In genomic region chr10:73494877-73495225, GRCh38 we compare ENCODE assay signal across 8 cellular contexts. TPM values are rescaled to one million over a fixed set of nuclear protein-coding genes. Genes with fewer than 3 reads are reported as not detected.
DNase-seq lines count a peak whose midpoint lies in the region; ATAC-seq lines count a peak whose summit lies in the region.

No MANE protein-coding gene starts in this region.

- no peaks in the 10 kb centered on the region for H3K9me3 ChIP-seq in iPS-18c (ENCODE audit: control insufficient read depth, insufficient read depth, low read length)

- peaks cover 39% of the 10 kb centered on the region for H3K36me3 Mint-ChIP-seq in activated T-helper 2 cell treated with anti-CD3 and anti-CD28 coated beads, Interferon-gamma antibody, Interleukin-2, Interleukin-4, amounts not matched to agents 10 μg/mL and 5 μg/mL and 100 μg/mL, durations not matched to agents 14 hours and 24 hours and 36 hours (ENCODE audit: low read depth)
- peaks cover 2 to 14% of the 10 kb centered on the region in 2 donors for H3K36me3 Mint-ChIP-seq in stimulated activated naive B cell treated with anti-CD40 and anti-IgM and Interleukin-4, amounts not matched to agents 10 μg/mL and 1 μg/mL and 100 μg/mL, for 72 hours

- H3K27ac Mint-ChIP-seq in activated T-helper 2 cell treated with anti-CD3 and anti-CD28 coated beads, Interferon-gamma antibody, Interleukin-2, Interleukin-4, amounts not matched to agents 10 μg/mL and 5 μg/mL and 100 μg/mL, durations not matched to agents 14 hours and 24 hours and 36 hours = peak overlapping the region; percentile 93
- peak overlapping the region; percentile 98 for H3K27ac Mint-ChIP-seq in stimulated activated naive B cell treated with anti-CD40 and anti-IgM and Interleukin-4, amounts not matched to agents 10 μg/mL and 1 μg/mL and 100 μg/mL, for 72 hours

- peak overlapping the region; percentile 89 for H3K4me3 ChIP-seq in iPS-18c (ENCODE audit: insufficient read depth, low read depth, low read length)

- H3K27me3 Mint-ChIP-seq in activated T-helper 2 cell treated with anti-CD3 and anti-CD28 coated beads, Interferon-gamma antibody, Interleukin-2, Interleukin-4, amounts not matched to agents 10 μg/mL and 5 μg/mL and 100 μg/mL, durations not matched to agents 14 hours and 24 hours and 36 hours (ENCODE audit: low read depth) = no peaks in the 10 kb centered on the region
- no peaks in the 10 kb centered on the region for H3K27me3 Mint-ChIP-seq in stimulated activated naive B cell treated with anti-CD40 and anti-IgM and Interleukin-4, amounts not matched to agents 10 μg/mL and 1 μg/mL and 100 μg/mL, for 72 hours

- DNase-seq in HCEC 1CT = peak; percentile 19
- no peak for DNase-seq in activated T-helper 2 cell treated with anti-CD3 and anti-CD28 coated beads, Interferon-gamma antibody, Interleukin-2, Interleukin-4, amounts not matched to agents 10 μg/mL and 5 μg/mL and 100 μg/mL, durations not matched to agents 14 hours and 24 hours and 36 hours (ENCODE audit: low spot score)
- DNase-seq in stimulated activated naive B cell treated with anti-CD40 and anti-IgM and Interleukin-4, amounts not matched to agents 10 μg/mL and 1 μg/mL and 100 μg/mL, for 72 hours = no peak
- DNase-seq in NCI-H1694 treated with DMSO at 0.1 percent for 48 hours (lab: John Stamatoyannopoulos, UW) = no peak
- DNase-seq in NCI-H2196 (lab: John Stamatoyannopoulos, UW; ENCODE audit: unreplicated experiment) = no peak
- no peak for DNase-seq in NCI-H2227 treated with DMSO at 0.1 percent for 48 hours (lab: John Stamatoyannopoulos, UW)

- H3K9me3 Mint-ChIP-seq in activated T-helper 2 cell treated with anti-CD3 and anti-CD28 coated beads, Interferon-gamma antibody, Interleukin-2, Interleukin-4, amounts not matched to agents 10 μg/mL and 5 μg/mL and 100 μg/mL, durations not matched to agents 14 hours and 24 hours and 36 hours = no peaks in the 10 kb centered on the region
- no peaks in the 10 kb centered on the region for H3K9me3 Mint-ChIP-seq in stimulated activated naive B cell treated with anti-CD40 and anti-IgM and Interleukin-4, amounts not matched to agents 10 μg/mL and 1 μg/mL and 100 μg/mL, for 72 hours

- peaks cover 41% of the 10 kb centered on the region for H3K4me1 Mint-ChIP-seq in activated T-helper 2 cell treated with anti-CD3 and anti-CD28 coated beads, Interferon-gamma antibody, Interleukin-2, Interleukin-4, amounts not matched to agents 10 μg/mL and 5 μg/mL and 100 μg/mL, durations not matched to agents 14 hours and 24 hours and 36 hours (ENCODE audit: low read depth)
- peaks cover 29 to 40% of the 10 kb centered on the region in 2 donors for H3K4me1 Mint-ChIP-seq in stimulated activated naive B cell treated with anti-CD40 and anti-IgM and Interleukin-4, amounts not matched to agents 10 μg/mL and 1 μg/mL and 100 μg/mL, for 72 hours

- ATAC-seq in stimulated activated naive B cell treated with anti-CD40 and anti-IgM and Interleukin-4, amounts not matched to agents 10 μg/mL and 1 μg/mL and 100 μg/mL, for 72 hours (replicated peaks) = no peak
- no peak for ATAC-seq in GM21825 (IDR thresholded peaks at IDR 0.05; ENCODE audit: unreplicated experiment)

- intact Hi-C loops in activated T-helper 2 cell treated with anti-CD3 and anti-CD28 coated beads, Interferon-gamma antibody, Interleukin-2, Interleukin-4, amounts not matched to agents 10 μg/mL and 5 μg/mL and 100 μg/mL, durations not matched to agents 14 hours and 24 hours and 36 hours (cut with micrococcal nuclease) = loop anchor here (1.0 to 10.0 kb wide), 5 partner anchors 15 to 280 kb away; partner anchors contain the start of genes ANXA7, MRPS16 and SEC24C

- peak overlapping the region; percentile 95 for H3K4me3 Mint-ChIP-seq in activated T-helper 2 cell treated with anti-CD3 and anti-CD28 coated beads, Interferon-gamma antibody, Interleukin-2, Interleukin-4, amounts not matched to agents 10 μg/mL and 5 μg/mL and 100 μg/mL, durations not matched to agents 14 hours and 24 hours and 36 hours (ENCODE audit: low read depth)
- peak overlapping the region; percentile 95 to 99 for H3K4me3 Mint-ChIP-seq in stimulated activated naive B cell treated with anti-CD40 and anti-IgM and Interleukin-4, amounts not matched to agents 10 μg/mL and 1 μg/mL and 100 μg/mL, for 72 hours

RNA-seq across cellular contexts. Expression of gene PPP3CB, which starts 1.0 kb away (rescaled TPM):
- total RNA-seq in activated T-helper 2 cell treated with anti-CD3 and anti-CD28 coated beads, Interferon-gamma antibody, Interleukin-2, Interleukin-4, amounts not matched to agents 10 μg/mL and 5 μg/mL and 100 μg/mL, durations not matched to agents 14 hours and 24 hours and 36 hours = 45.4 and 46.0 TPM in 2 replicates
